Comparison of ENCODE assay signal across 1 cellular context in the genomic region with DNA sequence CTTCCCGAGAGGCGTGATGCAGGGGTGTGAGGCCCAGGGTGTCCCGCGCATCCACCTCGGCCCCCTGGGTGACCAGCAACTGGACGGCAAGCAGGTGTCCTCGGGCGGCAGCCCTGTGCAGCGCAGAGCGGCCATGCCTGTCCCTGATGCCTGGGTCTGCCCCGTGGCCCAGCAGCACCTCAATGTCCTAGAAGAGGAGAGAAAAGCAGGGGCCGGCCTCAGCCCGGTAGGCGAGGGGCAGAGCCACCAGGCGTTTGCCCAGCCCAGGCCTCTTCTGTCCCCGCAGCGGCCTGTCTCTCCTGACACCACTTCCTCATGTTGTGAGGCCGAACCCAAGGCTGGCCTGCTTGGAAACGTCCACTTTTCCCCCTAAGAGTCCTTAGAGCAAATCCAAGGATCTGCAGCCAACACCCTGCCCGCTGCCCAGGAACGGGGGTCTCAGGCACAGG.
TF ChIP-seq lines count a peak whose summit lies in the region.

No MANE protein-coding gene starts in this region.

TF ChIP-seq in WTC11, 78 proteins besides CTCF, POLR2A, EP300 and RAD21 (continued from another document):
- TF ChIP-seq, protein P1, sequence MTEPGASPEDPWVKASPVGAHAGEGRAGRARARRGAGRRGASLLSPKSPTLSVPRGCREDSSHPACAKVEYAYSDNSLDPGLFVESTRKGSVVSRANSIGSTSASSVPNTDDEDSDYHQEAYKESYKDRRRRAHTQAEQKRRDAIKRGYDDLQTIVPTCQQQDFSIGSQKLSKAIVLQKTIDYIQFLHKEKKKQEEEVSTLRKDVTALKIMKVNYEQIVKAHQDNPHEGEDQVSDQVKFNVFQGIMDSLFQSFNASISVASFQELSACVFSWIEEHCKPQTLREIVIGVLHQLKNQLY (CRISPR knock-in tag; IDR thresholded peaks at IDR 0.05), result no peak
- no peak for TF ChIP-seq TP53 (CRISPR knock-in tag; IDR thresholded peaks at IDR 0.05)
- TF ChIP-seq ERG (CRISPR knock-in tag; IDR thresholded peaks at IDR 0.05), result no peak
- TF ChIP-seq MAX (CRISPR knock-in tag; IDR thresholded peaks at IDR 0.05), result no peak
- no peak for TF ChIP-seq ZNF138 (CRISPR knock-in tag; conservative IDR thresholded peaks at IDR 0.05)
- TF ChIP-seq, protein P2, sequence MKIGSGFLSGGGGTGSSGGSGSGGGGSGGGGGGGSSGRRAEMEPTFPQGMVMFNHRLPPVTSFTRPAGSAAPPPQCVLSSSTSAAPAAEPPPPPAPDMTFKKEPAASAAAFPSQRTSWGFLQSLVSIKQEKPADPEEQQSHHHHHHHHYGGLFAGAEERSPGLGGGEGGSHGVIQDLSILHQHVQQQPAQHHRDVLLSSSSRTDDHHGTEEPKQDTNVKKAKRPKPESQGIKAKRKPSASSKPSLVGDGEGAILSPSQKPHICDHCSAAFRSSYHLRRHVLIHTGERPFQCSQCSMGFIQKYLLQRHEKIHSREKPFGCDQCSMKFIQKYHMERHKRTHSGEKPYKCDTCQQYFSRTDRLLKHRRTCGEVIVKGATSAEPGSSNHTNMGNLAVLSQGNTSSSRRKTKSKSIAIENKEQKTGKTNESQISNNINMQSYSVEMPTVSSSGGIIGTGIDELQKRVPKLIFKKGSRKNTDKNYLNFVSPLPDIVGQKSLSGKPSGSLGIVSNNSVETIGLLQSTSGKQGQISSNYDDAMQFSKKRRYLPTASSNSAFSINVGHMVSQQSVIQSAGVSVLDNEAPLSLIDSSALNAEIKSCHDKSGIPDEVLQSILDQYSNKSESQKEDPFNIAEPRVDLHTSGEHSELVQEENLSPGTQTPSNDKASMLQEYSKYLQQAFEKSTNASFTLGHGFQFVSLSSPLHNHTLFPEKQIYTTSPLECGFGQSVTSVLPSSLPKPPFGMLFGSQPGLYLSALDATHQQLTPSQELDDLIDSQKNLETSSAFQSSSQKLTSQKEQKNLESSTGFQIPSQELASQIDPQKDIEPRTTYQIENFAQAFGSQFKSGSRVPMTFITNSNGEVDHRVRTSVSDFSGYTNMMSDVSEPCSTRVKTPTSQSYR (CRISPR knock-in tag; IDR thresholded peaks at IDR 0.05), result no peak
- TF ChIP-seq, protein P3, sequence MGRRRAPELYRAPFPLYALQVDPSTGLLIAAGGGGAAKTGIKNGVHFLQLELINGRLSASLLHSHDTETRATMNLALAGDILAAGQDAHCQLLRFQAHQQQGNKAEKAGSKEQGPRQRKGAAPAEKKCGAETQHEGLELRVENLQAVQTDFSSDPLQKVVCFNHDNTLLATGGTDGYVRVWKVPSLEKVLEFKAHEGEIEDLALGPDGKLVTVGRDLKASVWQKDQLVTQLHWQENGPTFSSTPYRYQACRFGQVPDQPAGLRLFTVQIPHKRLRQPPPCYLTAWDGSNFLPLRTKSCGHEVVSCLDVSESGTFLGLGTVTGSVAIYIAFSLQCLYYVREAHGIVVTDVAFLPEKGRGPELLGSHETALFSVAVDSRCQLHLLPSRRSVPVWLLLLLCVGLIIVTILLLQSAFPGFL (CRISPR knock-in tag; IDR thresholded peaks at IDR 0.05; ENCODE audit: borderline replicate concordance), result no peak
- TF ChIP-seq, protein P4, sequence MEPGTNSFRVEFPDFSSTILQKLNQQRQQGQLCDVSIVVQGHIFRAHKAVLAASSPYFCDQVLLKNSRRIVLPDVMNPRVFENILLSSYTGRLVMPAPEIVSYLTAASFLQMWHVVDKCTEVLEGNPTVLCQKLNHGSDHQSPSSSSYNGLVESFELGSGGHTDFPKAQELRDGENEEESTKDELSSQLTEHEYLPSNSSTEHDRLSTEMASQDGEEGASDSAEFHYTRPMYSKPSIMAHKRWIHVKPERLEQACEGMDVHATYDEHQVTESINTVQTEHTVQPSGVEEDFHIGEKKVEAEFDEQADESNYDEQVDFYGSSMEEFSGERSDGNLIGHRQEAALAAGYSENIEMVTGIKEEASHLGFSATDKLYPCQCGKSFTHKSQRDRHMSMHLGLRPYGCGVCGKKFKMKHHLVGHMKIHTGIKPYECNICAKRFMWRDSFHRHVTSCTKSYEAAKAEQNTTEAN (CRISPR knock-in tag; IDR thresholded peaks at IDR 0.05), result no peak
- TF ChIP-seq USF1 (CRISPR knock-in tag; IDR thresholded peaks at IDR 0.05), result no peak
- TF ChIP-seq GTF2I (CRISPR knock-in tag; conservative IDR thresholded peaks at IDR 0.05), result no peak
- no peak for TF ChIP-seq KAT7 (CRISPR knock-in tag; IDR thresholded peaks at IDR 0.05; ENCODE audit: borderline replicate concordance)
- TF ChIP-seq, protein P5, sequence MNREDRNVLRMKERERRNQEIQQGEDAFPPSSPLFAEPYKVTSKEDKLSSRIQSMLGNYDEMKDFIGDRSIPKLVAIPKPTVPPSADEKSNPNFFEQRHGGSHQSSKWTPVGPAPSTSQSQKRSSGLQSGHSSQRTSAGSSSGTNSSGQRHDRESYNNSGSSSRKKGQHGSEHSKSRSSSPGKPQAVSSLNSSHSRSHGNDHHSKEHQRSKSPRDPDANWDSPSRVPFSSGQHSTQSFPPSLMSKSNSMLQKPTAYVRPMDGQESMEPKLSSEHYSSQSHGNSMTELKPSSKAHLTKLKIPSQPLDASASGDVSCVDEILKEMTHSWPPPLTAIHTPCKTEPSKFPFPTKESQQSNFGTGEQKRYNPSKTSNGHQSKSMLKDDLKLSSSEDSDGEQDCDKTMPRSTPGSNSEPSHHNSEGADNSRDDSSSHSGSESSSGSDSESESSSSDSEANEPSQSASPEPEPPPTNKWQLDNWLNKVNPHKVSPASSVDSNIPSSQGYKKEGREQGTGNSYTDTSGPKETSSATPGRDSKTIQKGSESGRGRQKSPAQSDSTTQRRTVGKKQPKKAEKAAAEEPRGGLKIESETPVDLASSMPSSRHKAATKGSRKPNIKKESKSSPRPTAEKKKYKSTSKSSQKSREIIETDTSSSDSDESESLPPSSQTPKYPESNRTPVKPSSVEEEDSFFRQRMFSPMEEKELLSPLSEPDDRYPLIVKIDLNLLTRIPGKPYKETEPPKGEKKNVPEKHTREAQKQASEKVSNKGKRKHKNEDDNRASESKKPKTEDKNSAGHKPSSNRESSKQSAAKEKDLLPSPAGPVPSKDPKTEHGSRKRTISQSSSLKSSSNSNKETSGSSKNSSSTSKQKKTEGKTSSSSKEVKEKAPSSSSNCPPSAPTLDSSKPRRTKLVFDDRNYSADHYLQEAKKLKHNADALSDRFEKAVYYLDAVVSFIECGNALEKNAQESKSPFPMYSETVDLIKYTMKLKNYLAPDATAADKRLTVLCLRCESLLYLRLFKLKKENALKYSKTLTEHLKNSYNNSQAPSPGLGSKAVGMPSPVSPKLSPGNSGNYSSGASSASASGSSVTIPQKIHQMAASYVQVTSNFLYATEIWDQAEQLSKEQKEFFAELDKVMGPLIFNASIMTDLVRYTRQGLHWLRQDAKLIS (CRISPR knock-in tag; IDR thresholded peaks at IDR 0.05; ENCODE audit: borderline replicate concordance), result no peak
- no peak for TF ChIP-seq ATF2 (CRISPR knock-in tag; IDR thresholded peaks at IDR 0.05; ENCODE audit: borderline replicate concordance, low read depth)
- TF ChIP-seq HMGXB4 (CRISPR knock-in tag; IDR thresholded peaks at IDR 0.05), result no peak
- TF ChIP-seq ZNF219 (CRISPR knock-in tag; IDR thresholded peaks at IDR 0.05; ENCODE audit: borderline replicate concordance), result no peak
